In the genomic region with DNA sequence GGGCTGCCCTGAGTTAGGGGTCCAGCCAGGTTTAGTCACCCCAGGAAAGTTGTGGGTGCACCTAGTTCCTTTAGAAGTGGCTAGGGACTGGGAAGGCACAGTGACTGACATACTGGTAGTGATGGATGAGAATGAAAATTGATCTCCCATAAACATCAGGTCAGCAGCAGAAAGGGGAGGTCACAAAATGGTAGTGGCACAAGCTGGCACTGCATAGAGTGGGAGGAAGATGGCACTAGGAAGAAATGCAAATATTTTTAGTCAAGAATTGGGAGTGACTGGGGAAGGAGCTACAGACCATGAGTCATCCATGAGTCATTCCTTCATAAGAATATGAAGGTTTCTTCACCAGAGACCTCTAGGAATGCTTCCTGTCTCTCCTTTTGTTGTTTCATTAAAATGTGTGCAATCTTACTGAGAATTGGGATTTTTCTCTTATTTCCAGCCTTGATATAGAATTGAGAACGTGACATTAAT, we compare ENCODE assay signal across 8 cellular contexts.
A peak's percentile ranks its signal among the peaks of the same experiment; 100 is the strongest.
DNase-seq lines count a peak whose midpoint lies in the region; ATAC-seq and TF ChIP-seq lines count a peak whose summit lies in the region.

No MANE protein-coding gene starts in this region.

- POLR2A ChIA-PET in activated naive CD8-positive, alpha-beta T cell treated with anti-CD3 and anti-CD28 coated beads, Interleukin-2, amount 10 ng/mL, durations not matched to agents 7 days and 5 days (lab: Charles Lee), result interaction anchor here (3.7 kb wide), 1 partner anchor 29 kb away, joined by 20 read pairs; no protein-coding TSS in a partner anchor

- ATAC-seq in activated naive CD8-positive, alpha-beta T cell treated with anti-CD3 and anti-CD28 coated beads, Interleukin-2, amount 10 ng/mL, durations not matched to agents 7 days and 5 days (ENCODE audit: low read depth), result no peak
- ATAC-seq in left lung, result peak; percentile 69
- no peak for ATAC-seq in HG02610 (IDR thresholded peaks at IDR 0.05; ENCODE audit: unreplicated experiment)
- ATAC-seq in Right ventricle myocardium inferior, result no peak

- H3K9me3 Mint-ChIP-seq in activated naive CD8-positive, alpha-beta T cell treated with anti-CD3 and anti-CD28 coated beads, Interleukin-2, amount 10 ng/mL, durations not matched to agents 7 days and 5 days, result peaks cover 5% of the 10 kb centered on the region

- intact Hi-C loops in left lung (cut with DNase I) (no loop called here), Right ventricle myocardium inferior (cut with DNase I) (no loop called here)

- DNase-seq in AML-193 (lab: John Stamatoyannopoulos, UW) (peak; percentile 38 to 39), Kasumi-1 (lab: John Stamatoyannopoulos, UW) (peak; percentile 68 to 73), left lung (no peak), HAP-1 (ENCODE audit: low spot score in 2 of 2) (no peak), Right ventricle myocardium inferior (ENCODE audit: missing footprints) (no peak), NCI-H2081 (lab: John Stamatoyannopoulos, UW) (no peak)
- DNase-seq in activated naive CD8-positive, alpha-beta T cell treated with anti-CD3 and anti-CD28 coated beads, Interleukin-2, amount 10 ng/mL, durations not matched to agents 7 days and 5 days, result no peak

- in situ Hi-C loops in HAP-1 (cut with MboI; ENCODE audit: low sequenced_read_pairs), result no loop called here

- no peaks in the 10 kb centered on the region for H3K36me3 ChIP-seq in left lung
- H3K36me3 ChIP-seq in HAP-1 (replicated peaks), result no peaks in the 10 kb centered on the region

- H3K4me3 Mint-ChIP-seq in activated naive CD8-positive, alpha-beta T cell treated with anti-CD3 and anti-CD28 coated beads, Interleukin-2, amount 10 ng/mL, durations not matched to agents 7 days and 5 days, result peak overlapping the region; percentile 54

- H3K36me3 Mint-ChIP-seq in activated naive CD8-positive, alpha-beta T cell treated with anti-CD3 and anti-CD28 coated beads, Interleukin-2, amount 10 ng/mL, durations not matched to agents 7 days and 5 days, result peaks cover 13% of the 10 kb centered on the region

- H3K4me1 ChIP-seq in left lung (peaks cover 16 to 27% of the 10 kb centered on the region in 2 donors), HAP-1 (no peaks in the 10 kb centered on the region)

- peak in 1 of 2 donors; percentile 23 for TF ChIP-seq CTCF in left lung (IDR thresholded peaks at IDR 0.05)

- no peaks in the 10 kb centered on the region for H3K9me3 ChIP-seq in left lung
- H3K9me3 ChIP-seq in HAP-1, result no peaks in the 10 kb centered on the region

- no peak overlapping the region for H3K4me3 ChIP-seq in left lung
- H3K4me3 ChIP-seq in HAP-1, result no peak overlapping the region

- peak overlapping the region in 1 of 2 donors; percentile 79 for H3K27ac ChIP-seq in left lung

- H3K27me3 Mint-ChIP-seq in activated naive CD8-positive, alpha-beta T cell treated with anti-CD3 and anti-CD28 coated beads, Interleukin-2, amount 10 ng/mL, durations not matched to agents 7 days and 5 days, result no peaks in the 10 kb centered on the region

- peaks cover 51% of the 10 kb centered on the region for H3K4me1 Mint-ChIP-seq in activated naive CD8-positive, alpha-beta T cell treated with anti-CD3 and anti-CD28 coated beads, Interleukin-2, amount 10 ng/mL, durations not matched to agents 7 days and 5 days

- H3K27me3 ChIP-seq in left lung (no peaks in the 10 kb centered on the region), HAP-1 (ENCODE audit: low read depth) (no peaks in the 10 kb centered on the region)

- H3K27ac Mint-ChIP-seq in activated naive CD8-positive, alpha-beta T cell treated with anti-CD3 and anti-CD28 coated beads, Interleukin-2, amount 10 ng/mL, durations not matched to agents 7 days and 5 days, result peak overlapping the region; percentile 91

Comparison
In these comparisons a context has a peak if more than half of its experiments do, and no peak if none do; other contexts are left out.
1. DNase-seq: peak in AML-193 (2 of 2) and Kasumi-1 (2 of 2); none in activated naive CD8-positive, alpha-beta T cell treated with anti-CD3 and anti-CD28 coated beads, Interleukin-2, amount 10 ng/mL, durations not matched to agents 7 days and 5 days (single experiment), left lung (0 of 2), HAP-1 (0 of 2), Right ventricle myocardium inferior (single experiment) and NCI-H2081 (0 of 2).